Comparison of ENCODE assay signal across 1 cellular context in the genomic region with DNA sequence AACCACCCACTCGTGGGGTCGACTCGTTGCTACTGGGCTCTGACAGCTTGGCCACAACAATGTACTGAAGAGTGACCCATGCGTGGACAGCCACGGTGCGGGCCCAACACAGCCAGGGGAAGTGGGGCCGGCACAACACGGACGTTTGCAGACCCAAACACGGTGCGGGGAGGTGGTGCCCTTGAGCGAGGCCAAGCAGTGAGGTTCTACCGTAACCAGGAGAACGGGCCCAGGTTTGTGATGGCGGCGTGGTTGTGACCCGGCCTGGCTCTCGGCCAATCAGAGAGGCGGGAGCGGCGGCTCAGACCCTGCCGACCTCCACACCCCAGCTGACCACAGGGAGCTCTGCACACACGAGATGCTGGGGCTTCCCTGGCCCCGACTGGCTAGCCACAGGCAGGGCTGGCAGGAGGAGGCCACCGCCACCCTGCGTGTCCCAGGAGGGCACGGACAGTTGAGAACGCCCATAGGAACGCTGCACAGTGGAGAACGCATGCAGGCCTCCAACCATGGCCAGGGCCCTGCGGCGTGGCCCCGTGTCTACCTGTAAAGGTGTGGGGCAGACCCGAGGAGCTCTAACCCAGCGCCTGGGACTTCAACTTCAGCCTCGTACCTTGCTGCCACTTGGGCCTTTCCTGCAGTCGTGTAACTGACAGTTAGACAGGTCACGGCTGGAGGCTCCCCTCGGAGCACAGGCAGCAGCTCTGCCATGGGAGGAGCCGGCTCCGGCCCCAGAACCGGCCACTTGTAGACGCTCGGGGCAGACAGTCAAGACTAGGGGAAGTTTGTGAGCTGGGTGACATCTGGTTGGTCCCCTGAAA.
TF ChIP-seq lines count a peak whose summit lies in the region.

No MANE protein-coding gene starts in this region.

TF ChIP-seq in H1, 55 proteins besides CTCF, POLR2A, EP300 and RAD21:
- TF ChIP-seq POLR2AphosphoS5 (IDR thresholded peaks at IDR 0.05; ENCODE audit: low read depth, low read length), result no peak
- TF ChIP-seq CREB1 (IDR thresholded peaks at IDR 0.05), result no peak
- no peak for TF ChIP-seq POU5F1 (IDR thresholded peaks at IDR 0.05; ENCODE audit: low read depth, low read length)
- no peak for TF ChIP-seq HDAC6 (IDR thresholded peaks at IDR 0.05; ENCODE audit: low read depth, low read length)
- no peak for TF ChIP-seq SIX5 (IDR thresholded peaks at IDR 0.05; ENCODE audit: low read depth, low read length)
- no peak for TF ChIP-seq GABPA (IDR thresholded peaks at IDR 0.05; ENCODE audit: borderline replicate concordance, insufficient read depth, low read length)
- no peak for TF ChIP-seq CHD2 (IDR thresholded peaks at IDR 0.05; ENCODE audit: low read length)
- TF ChIP-seq NANOG (IDR thresholded peaks at IDR 0.05; ENCODE audit: insufficient read depth, low read depth, low read length, poor library complexity, severe bottlenecking), result no peak
- TF ChIP-seq TCF12 (IDR thresholded peaks at IDR 0.05; ENCODE audit: low read depth, low read length), result no peak
- no peak for TF ChIP-seq RNF2 (IDR thresholded peaks at IDR 0.05; ENCODE audit: borderline replicate concordance, low read depth, low read length, missing control alignments, poor library complexity, severe bottlenecking)
- TF ChIP-seq FOSL1 (IDR thresholded peaks at IDR 0.05; ENCODE audit: insufficient read depth, low read depth, low read length), result no peak
- no peak for TF ChIP-seq KDM5A (IDR thresholded peaks at IDR 0.05; ENCODE audit: low read length)
- TF ChIP-seq KDM1A (IDR thresholded peaks at IDR 0.05; ENCODE audit: borderline replicate concordance, low read length), result no peak
- no peak for TF ChIP-seq RBBP5 (IDR thresholded peaks at IDR 0.05; ENCODE audit: borderline replicate concordance, low read depth, low read length)
- TF ChIP-seq TEAD4 (IDR thresholded peaks at IDR 0.05; ENCODE audit: low read depth, low read length), result no peak
- no peak for TF ChIP-seq HDAC2 (IDR thresholded peaks at IDR 0.05; ENCODE audit: borderline replicate concordance in 1 of 2, low read depth in 2 of 2, low read length in 2 of 2)
- no peak for TF ChIP-seq SUZ12 (IDR thresholded peaks at IDR 0.05; ENCODE audit: low read length)
- no peak for TF ChIP-seq CHD7 (IDR thresholded peaks at IDR 0.05; ENCODE audit: insufficient replicate concordance, low read length)
- TF ChIP-seq CBX5 (IDR thresholded peaks at IDR 0.05; ENCODE audit: low read depth, low read length), result no peak
- TF ChIP-seq NRF1 (IDR thresholded peaks at IDR 0.05; ENCODE audit: low read depth, low read length), result no peak
